In the genomic region with DNA sequence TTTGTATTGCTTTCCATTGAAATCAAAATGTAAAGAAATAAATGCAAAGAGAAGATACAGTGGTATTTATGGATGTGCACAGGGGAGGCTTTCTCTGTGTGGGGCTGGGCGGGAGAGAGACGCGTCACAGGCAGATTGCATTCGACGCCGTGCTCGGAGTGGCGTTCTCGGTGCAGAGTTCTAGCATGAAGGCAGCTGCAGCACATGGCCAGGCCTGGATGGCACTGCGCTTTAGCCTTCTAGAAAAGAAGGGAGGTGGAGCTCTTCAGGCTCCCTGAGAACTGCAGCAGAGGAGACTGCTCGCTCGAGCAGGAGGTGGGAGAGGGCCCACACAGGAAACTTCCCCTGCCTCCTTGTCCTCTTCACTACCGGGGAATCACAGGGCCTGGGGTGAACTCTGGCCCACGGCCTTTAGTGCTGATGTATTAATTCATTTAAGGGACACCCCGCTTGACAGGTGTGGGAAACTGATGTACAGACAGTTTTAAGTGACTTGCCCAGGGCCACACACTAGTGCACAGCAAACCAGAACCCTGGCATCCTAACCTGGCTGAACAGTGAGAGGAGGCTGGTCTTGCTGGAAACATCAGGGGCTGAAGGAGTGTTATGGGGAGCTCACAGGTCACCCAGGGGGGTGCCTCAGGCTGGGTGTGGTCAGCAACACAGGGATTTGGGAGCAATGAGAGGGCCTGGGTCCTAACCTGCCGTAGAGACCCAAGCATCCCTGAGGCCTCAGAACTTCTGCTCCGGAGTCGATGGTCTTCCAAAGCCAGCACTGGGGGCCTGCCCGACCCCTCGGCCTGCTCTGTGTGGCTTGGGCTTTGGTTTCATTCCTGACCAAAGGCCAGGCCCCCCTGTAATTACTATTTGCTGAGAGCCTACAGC, we compare ENCODE assay signal across 1 cellular context.
TF ChIP-seq lines count a peak whose summit lies in the region.

No MANE protein-coding gene starts in this region.

TF ChIP-seq in WTC11, 78 proteins besides CTCF, POLR2A, EP300 and RAD21 (continued from another document):
- TF ChIP-seq ZMAT4 (CRISPR knock-in tag; IDR thresholded peaks at IDR 0.05), result no peak
- no peak for TF ChIP-seq ZNF671 (CRISPR knock-in tag; IDR thresholded peaks at IDR 0.05)
- TF ChIP-seq, protein P1, sequence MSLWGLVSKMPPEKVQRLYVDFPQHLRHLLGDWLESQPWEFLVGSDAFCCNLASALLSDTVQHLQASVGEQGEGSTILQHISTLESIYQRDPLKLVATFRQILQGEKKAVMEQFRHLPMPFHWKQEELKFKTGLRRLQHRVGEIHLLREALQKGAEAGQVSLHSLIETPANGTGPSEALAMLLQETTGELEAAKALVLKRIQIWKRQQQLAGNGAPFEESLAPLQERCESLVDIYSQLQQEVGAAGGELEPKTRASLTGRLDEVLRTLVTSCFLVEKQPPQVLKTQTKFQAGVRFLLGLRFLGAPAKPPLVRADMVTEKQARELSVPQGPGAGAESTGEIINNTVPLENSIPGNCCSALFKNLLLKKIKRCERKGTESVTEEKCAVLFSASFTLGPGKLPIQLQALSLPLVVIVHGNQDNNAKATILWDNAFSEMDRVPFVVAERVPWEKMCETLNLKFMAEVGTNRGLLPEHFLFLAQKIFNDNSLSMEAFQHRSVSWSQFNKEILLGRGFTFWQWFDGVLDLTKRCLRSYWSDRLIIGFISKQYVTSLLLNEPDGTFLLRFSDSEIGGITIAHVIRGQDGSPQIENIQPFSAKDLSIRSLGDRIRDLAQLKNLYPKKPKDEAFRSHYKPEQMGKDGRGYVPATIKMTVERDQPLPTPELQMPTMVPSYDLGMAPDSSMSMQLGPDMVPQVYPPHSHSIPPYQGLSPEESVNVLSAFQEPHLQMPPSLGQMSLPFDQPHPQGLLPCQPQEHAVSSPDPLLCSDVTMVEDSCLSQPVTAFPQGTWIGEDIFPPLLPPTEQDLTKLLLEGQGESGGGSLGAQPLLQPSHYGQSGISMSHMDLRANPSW (CRISPR knock-in tag; conservative IDR thresholded peaks at IDR 0.05; ENCODE audit: low read depth), result no peak
- no peak for TF ChIP-seq IRF2 (CRISPR knock-in tag; IDR thresholded peaks at IDR 0.05; ENCODE audit: borderline replicate concordance, low read depth)
- TF ChIP-seq, protein P2, sequence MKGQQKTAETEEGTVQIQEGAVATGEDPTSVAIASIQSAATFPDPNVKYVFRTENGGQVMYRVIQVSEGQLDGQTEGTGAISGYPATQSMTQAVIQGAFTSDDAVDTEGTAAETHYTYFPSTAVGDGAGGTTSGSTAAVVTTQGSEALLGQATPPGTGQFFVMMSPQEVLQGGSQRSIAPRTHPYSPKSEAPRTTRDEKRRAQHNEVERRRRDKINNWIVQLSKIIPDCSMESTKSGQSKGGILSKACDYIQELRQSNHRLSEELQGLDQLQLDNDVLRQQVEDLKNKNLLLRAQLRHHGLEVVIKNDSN (CRISPR knock-in tag; IDR thresholded peaks at IDR 0.05), result no peak
- no peak for TF ChIP-seq ATF2 (CRISPR knock-in tag; IDR thresholded peaks at IDR 0.05; ENCODE audit: borderline replicate concordance, low read depth)
- TF ChIP-seq, protein P3, sequence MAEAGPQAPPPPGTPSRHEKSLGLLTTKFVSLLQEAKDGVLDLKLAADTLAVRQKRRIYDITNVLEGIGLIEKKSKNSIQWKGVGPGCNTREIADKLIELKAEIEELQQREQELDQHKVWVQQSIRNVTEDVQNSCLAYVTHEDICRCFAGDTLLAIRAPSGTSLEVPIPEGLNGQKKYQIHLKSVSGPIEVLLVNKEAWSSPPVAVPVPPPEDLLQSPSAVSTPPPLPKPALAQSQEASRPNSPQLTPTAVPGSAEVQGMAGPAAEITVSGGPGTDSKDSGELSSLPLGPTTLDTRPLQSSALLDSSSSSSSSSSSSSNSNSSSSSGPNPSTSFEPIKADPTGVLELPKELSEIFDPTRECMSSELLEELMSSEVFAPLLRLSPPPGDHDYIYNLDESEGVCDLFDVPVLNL (CRISPR knock-in tag; IDR thresholded peaks at IDR 0.05; ENCODE audit: borderline replicate concordance, low read depth), result no peak
- no peak for TF ChIP-seq CREB1 (CRISPR knock-in tag; IDR thresholded peaks at IDR 0.05)
TF ChIP-seq in WTC11: peak in this region for 0.
